In the genomic region with DNA sequence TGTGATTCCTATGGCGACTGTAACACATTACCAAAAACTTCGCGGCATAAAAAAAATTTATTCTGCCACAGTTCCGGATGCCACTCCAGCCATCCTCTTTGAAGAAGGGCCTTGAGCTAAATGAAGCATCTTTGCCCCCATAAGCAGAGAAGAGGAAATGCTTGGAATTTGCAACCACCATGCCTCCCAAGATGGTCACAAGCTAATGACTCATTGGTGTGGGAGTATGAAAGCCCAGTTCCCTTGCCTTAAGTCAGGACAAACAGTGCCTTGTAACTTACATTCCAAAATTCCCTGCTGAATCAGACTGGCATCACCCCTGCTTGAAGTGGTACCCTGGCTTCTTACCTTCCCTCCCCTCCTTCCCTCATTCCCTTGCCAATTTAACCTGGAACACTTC, we compare ENCODE assay signal across 15 cellular contexts.
DNase-seq lines count a peak whose midpoint lies in the region; ATAC-seq and TF ChIP-seq lines count a peak whose summit lies in the region.
"Had no signal": no experiment of that assay in that cellular context is flagged by ENCODE, and none has a peak within 500 bp of the region (broad histone marks: within the 10 kb centered on the region; RNA-seq: fewer than 3 reads in every experiment).

No MANE protein-coding gene starts in this region.

- no peak overlapping the region for H4K91ac ChIP-seq in mesenchymal stem cell (ENCODE audit: low read length)

- no peak overlapping the region for H3K23ac ChIP-seq in mesenchymal stem cell (ENCODE audit: low read length in 2 of 2)

- DNase-seq in COLO829 (ENCODE audit: low spot score) = peak; percentile 75
- DNase-seq in NCI-H226 = peak; percentile 16
- DNase-seq in dedifferentiated amniotic fluid mesenchymal stem cell (ENCODE audit: extremely low spot score) = peak; percentile 38
- DNase-seq in mesenchymal stem cell = peak; percentile 43
- no peak for DNase-seq in Right ventricle myocardium inferior (ENCODE audit: missing footprints)
- DNase-seq in hepatocyte (ENCODE audit: low spot score) = no peak
- DNase-seq: activated CD4-positive, alpha-beta T cell treated with anti-CD3 and anti-CD28 coated beads, Interleukin-2, amount 50 U/mL, for 1 hour; DMS53; NCI-H1048; T-helper 17 cell had no signal

- no peak for TF ChIP-seq CTCF in hepatocyte (IDR thresholded peaks at IDR 0.05; ENCODE audit: poor library complexity)

- H4K20me1 ChIP-seq in hepatocyte (ENCODE audit: insufficient read depth, poor library complexity, severe bottlenecking) = no peaks in the 10 kb centered on the region

- 86% methylated on average over 4 of the region's 4 CpGs for WGBS in mesenchymal stem cell
- WGBS in hepatocyte (ENCODE audit: low lambda C conversion rate, missing lambda C conversion rate) = 92% methylated on average over 4 of the region's 4 CpGs

- H3K36me3 ChIP-seq in mesenchymal stem cell (ENCODE audit: control insufficient read depth in 1 of 2, insufficient read depth in 2 of 2, low read depth in 1 of 2, low read length in 2 of 2) = no peaks in the 10 kb centered on the region
- H3K36me3 ChIP-seq in hepatocyte (replicated peaks; ENCODE audit: insufficient read depth, low read depth) = no peaks in the 10 kb centered on the region
- H3K36me3 ChIP-seq: breast epithelium had no signal

- H3K9me3 ChIP-seq in mesenchymal stem cell (ENCODE audit: control insufficient read depth, low read length) (no peaks in the 10 kb centered on the region), hepatocyte (ENCODE audit: low read depth) (no peaks in the 10 kb centered on the region)
- H3K9me3 ChIP-seq: breast epithelium had no signal

- H2AFZ ChIP-seq in mesenchymal stem cell (ENCODE audit: low read depth, low read length) = no peak overlapping the region
- H2AFZ ChIP-seq in hepatocyte = no peak overlapping the region

- H2BK5ac ChIP-seq in mesenchymal stem cell (ENCODE audit: low read depth, low read length, poor library complexity, severe bottlenecking) = no peak overlapping the region

- no peak overlapping the region for H3K14ac ChIP-seq in mesenchymal stem cell (ENCODE audit: low read length in 2 of 2)

- no peak overlapping the region for H3K9ac ChIP-seq in mesenchymal stem cell (ENCODE audit: low read length)

- H3K4me2 ChIP-seq in mesenchymal stem cell (ENCODE audit: low read length, poor library complexity, severe bottlenecking) = no peak overlapping the region
- H3K4me2 ChIP-seq in hepatocyte = no peak overlapping the region

- H3K27me3 ChIP-seq in mesenchymal stem cell (ENCODE audit: control insufficient read depth in 1 of 2, insufficient read depth in 1 of 2, low read length in 2 of 2) (no peaks in the 10 kb centered on the region), hepatocyte (no peaks in the 10 kb centered on the region)
- H3K27me3 ChIP-seq: breast epithelium had no signal

- no peak overlapping the region for H2BK15ac ChIP-seq in mesenchymal stem cell (ENCODE audit: low read depth, poor library complexity, severe bottlenecking)

- H3K79me1 ChIP-seq in mesenchymal stem cell (replicated peaks; ENCODE audit: low read length, poor library complexity, severe bottlenecking) = no peaks in the 10 kb centered on the region

- H3K18ac ChIP-seq in mesenchymal stem cell (ENCODE audit: low read depth in 1 of 2, low read length in 2 of 2) = no peak overlapping the region

- H2AK5ac ChIP-seq in mesenchymal stem cell (ENCODE audit: low read length, severe bottlenecking) = no peak overlapping the region

- no peak overlapping the region for H2BK120ac ChIP-seq in mesenchymal stem cell (ENCODE audit: low read depth, low read length)

- no peaks in the 10 kb centered on the region for H3K9me2 ChIP-seq in hepatocyte (replicated peaks; ENCODE audit: insufficient read depth)

- no peak overlapping the region for H4K8ac ChIP-seq in mesenchymal stem cell (ENCODE audit: low read length)

- H3K27ac ChIP-seq in mesenchymal stem cell (ENCODE audit: low read length, poor library complexity, severe bottlenecking) (no peak overlapping the region), hepatocyte (no peak overlapping the region)

- intact Hi-C loops in Right ventricle myocardium inferior (cut with DNase I) = loop anchor here (5.0 kb wide), 1 partner anchor 1983 kb away; no protein-coding TSS in a partner anchor

- no peak overlapping the region for H2BK12ac ChIP-seq in mesenchymal stem cell (ENCODE audit: low read length in 2 of 2)

- no peaks in the 10 kb centered on the region for H3K79me2 ChIP-seq in hepatocyte

- no peak overlapping the region for H3K4me3 ChIP-seq in mesenchymal stem cell (ENCODE audit: insufficient read depth in 1 of 2, low read depth in 1 of 2, low read length in 2 of 2)
- no peak overlapping the region for H3K4me3 ChIP-seq in hepatocyte
- H3K4me3 ChIP-seq: breast epithelium, GM12878 had no signal

- no peak overlapping the region for H3K4ac ChIP-seq in mesenchymal stem cell (ENCODE audit: low read depth in 1 of 2, low read length in 2 of 2)

- peaks cover 4% of the 10 kb centered on the region for H3K4me1 ChIP-seq in mesenchymal stem cell (ENCODE audit: control insufficient read depth, insufficient read depth, low read depth, low read length)
- no peaks in the 10 kb centered on the region for H3K4me1 ChIP-seq in hepatocyte (ENCODE audit: insufficient read depth)
- H3K4me1 ChIP-seq: breast epithelium had no signal

- ATAC-seq in Right ventricle myocardium inferior (no peak), HG03159 (IDR thresholded peaks at IDR 0.05; ENCODE audit: unreplicated experiment) (no peak), GM21825 (IDR thresholded peaks at IDR 0.05; ENCODE audit: unreplicated experiment) (no peak)
- ATAC-seq: activated T-helper 17 cell treated with anti-CD3 and anti-CD28 coated beads, Interleukin-2, amount 50 U/mL, for 72 hours; GM12878; T-helper 17 cell had no signal

Comparison
In these comparisons a context has a peak if more than half of its experiments do, and no peak if none do; other contexts are left out.
1. DNase-seq: peak in COLO829 (single experiment), NCI-H226 (single experiment), dedifferentiated amniotic fluid mesenchymal stem cell (single experiment) and mesenchymal stem cell (single experiment); none in Right ventricle myocardium inferior (single experiment) and hepatocyte (single experiment).